16 cellular contexts compared by ENCODE assay signal in the genomic region with DNA sequence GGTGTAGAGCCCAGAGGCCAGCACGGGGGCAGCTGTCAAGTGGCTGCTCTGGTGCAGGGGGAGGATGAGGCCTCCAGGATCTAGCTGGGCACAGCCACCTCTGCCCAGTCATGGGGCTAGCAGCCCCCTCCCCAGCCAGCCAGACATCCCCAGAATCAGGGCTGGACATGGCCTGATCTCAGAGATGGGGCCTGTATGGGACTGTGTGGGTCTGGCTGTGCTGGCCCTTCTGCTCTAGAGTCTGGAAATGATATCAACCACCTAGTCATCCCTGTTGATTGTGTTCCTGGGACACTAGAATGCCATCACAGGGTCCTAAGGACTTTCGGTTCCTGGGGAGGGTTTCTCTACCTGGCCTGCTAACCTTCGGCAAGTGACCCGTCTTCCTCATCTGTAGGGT. TPM values are rescaled to one million over a fixed set of nuclear protein-coding genes. Genes with fewer than 3 reads are reported as not detected.
DNase-seq lines count a peak whose midpoint lies in the region; ATAC-seq and TF ChIP-seq lines count a peak whose summit lies in the region.
"Had no signal": no experiment of that assay in that cellular context is flagged by ENCODE, and none has a peak within 500 bp of the region (broad histone marks: within the 10 kb centered on the region; RNA-seq: fewer than 3 reads in every experiment).

No MANE protein-coding gene starts in this region.

- no peak for ATAC-seq in esophagus mucosa
- no peak for ATAC-seq in GM18520 (IDR thresholded peaks at IDR 0.05; ENCODE audit: unreplicated experiment)
- ATAC-seq: HCT116 had no signal

- TF ChIP-seq CTCF in dorsolateral prefrontal cortex (IDR thresholded peaks at IDR 0.05 in 54 of 56, conservative IDR thresholded peaks at IDR 0.05 in 2 of 56; ENCODE audit: low read depth in 1 of 56, partially characterized antibody in 56 of 56) = no peak

- H3K36me3 ChIP-seq in BLaER1 = no peaks in the 10 kb centered on the region

- H3K27me3 ChIP-seq in BLaER1 (peaks cover 14% of the 10 kb centered on the region; the same call in 1 of the 2 replicates), dorsolateral prefrontal cortex (no peaks in the 10 kb centered on the region)

- no peaks in the 10 kb centered on the region for H3K9me3 ChIP-seq in BLaER1
- H3K9me3 ChIP-seq: Caco-2 had no signal

- H3K4me1 ChIP-seq in BLaER1 = peaks cover 73% of the 10 kb centered on the region

- no peak overlapping the region for H3K9ac ChIP-seq in BLaER1
- H3K9ac ChIP-seq: GM23248 had no signal

- H3K27ac ChIP-seq in BLaER1 (no peak overlapping the region), angular gyrus (ENCODE audit: low read depth, low read length) (peak overlapping the region; percentile 34), dorsolateral prefrontal cortex (peak overlapping the region in 39 of 59 donors; percentile 2 to 96 (median 89)), substantia nigra (ENCODE audit: low read depth, low read length, poor library complexity, severe bottlenecking) (peak overlapping the region; percentile 51)
- H3K27ac ChIP-seq: C4-2B, GM23248 had no signal

- H3K4me3 ChIP-seq in BLaER1 = no peak overlapping the region
- peak overlapping the region in 8 of 59 donors; percentile 10 to 82 (median 74) for H3K4me3 ChIP-seq in dorsolateral prefrontal cortex
- H3K4me3 ChIP-seq: GM23248 had no signal

- H4K20me1 ChIP-seq in BLaER1 = peaks cover 88% of the 10 kb centered on the region

- DNase-seq in dorsolateral prefrontal cortex (no peak), substantia nigra (lab: John Stamatoyannopoulos, UW) (no peak), NCI-H146 treated with DMSO at 0.1 percent for 48 hours (lab: John Stamatoyannopoulos, UW; ENCODE audit: unreplicated experiment) (no peak), mesenteric fat pad (ENCODE audit: low spot score) (no peak)
- DNase-seq: 8988T; Caco-2; CD4-positive, alpha-beta T cell; GM23248; H7 had no signal

- intact Hi-C loops in dorsolateral prefrontal cortex (cut with DNase I) = loop anchor here in 1 of 2 donors (5.0 kb wide), 1 partner anchor 36 kb away; no protein-coding TSS in a partner anchor

- peak overlapping the region; percentile 97 for H3K4me2 ChIP-seq in BLaER1

RNA-seq across cellular contexts. Expression of a gene that starts 2.8 kb away (rescaled TPM):
- total RNA-seq in dorsolateral prefrontal cortex = 10 to 100 TPM in 101 of 120 experiments, 1 to 10 TPM in 19; 5.1 to 24.0 (median 13.6) TPM
- not detected for total RNA-seq in esophagus mucosa
- not detected for total RNA-seq in mesenteric fat pad
- total RNA-seq: B cell; CD4-positive, alpha-beta T cell had no signal

RNA-seq across cellular contexts. Expression of a gene that starts 52.3 kb away (rescaled TPM):
- total RNA-seq in dorsolateral prefrontal cortex (100 to 1,000 TPM in 104 of 120 experiments, 10 to 100 TPM in 16; 68.7 to 167 (median 128) TPM), esophagus mucosa (78.9 TPM), mesenteric fat pad (44.3 TPM)
